Comparison of ENCODE assay signal across 12 cellular contexts in the genomic region with DNA sequence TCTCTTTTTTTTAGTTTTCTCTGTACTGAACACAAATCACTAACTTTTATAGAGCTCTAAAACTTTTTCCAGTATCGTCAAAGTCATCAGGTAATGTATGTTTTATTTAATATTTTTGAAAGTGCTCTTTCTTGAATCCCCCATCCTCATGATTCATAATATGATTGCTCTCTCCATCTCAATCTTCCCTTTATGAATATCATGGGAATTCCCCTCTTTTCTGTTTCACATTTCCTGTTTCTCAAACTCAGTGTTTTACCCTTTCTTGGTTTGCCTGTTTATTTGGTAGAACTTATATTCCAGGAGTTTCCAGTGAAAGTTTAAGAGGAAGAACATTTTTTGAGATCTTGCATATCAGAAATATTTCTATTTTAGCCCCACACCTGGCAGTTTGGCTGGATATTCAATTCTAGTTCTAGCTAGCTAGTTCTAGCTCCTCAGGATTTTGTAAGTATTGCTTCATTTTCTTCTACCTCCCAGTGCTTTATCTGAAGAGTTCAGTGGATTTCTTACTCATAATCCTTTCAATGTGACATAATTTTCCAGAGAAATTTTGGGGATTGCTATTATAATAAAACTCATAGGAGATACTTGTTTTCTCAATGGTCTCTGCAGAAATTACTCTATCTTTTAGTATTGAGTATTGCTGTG. TPM values are rescaled to one million over a fixed set of nuclear protein-coding genes. Genes with fewer than 3 reads are reported as not detected.
DNase-seq lines count a peak whose midpoint lies in the region; ATAC-seq, FAIRE-seq and TF ChIP-seq lines count a peak whose summit lies in the region.
"Had no signal": no experiment of that assay in that cellular context is flagged by ENCODE, and none has a peak within 500 bp of the region (broad histone marks: within the 10 kb centered on the region; RNA-seq: fewer than 3 reads in every experiment).

No MANE protein-coding gene starts in this region.

- no peaks in the 10 kb centered on the region for H3K36me3 ChIP-seq in brain microvascular endothelial cell (replicated peaks)

- DNase-seq in GM12892 (ENCODE audit: insufficient read length): no peak
- DNase-seq in brain microvascular endothelial cell: no peak
- no peak for DNase-seq in OCI-M2 (lab: John Stamatoyannopoulos, UW; ENCODE audit: unreplicated experiment)
- DNase-seq in 8988T: no peak
- DNase-seq in GM19238 (ENCODE audit: insufficient read length, low spot score): no peak
- no peak for DNase-seq in T-helper 2 cell treated with Interferon-gamma antibody and Interleukin-4, amounts not matched to agents 5 μg/mL and 100 μg/mL, for 36 hours (ENCODE audit: low spot score)
- DNase-seq: HFFc6, NCI-H2171 treated with DMSO at 0.1 percent for 48 hours, T-cell had no signal

- no peak overlapping the region for H3K27ac Mint-ChIP-seq in T-helper 2 cell treated with Interferon-gamma antibody and Interleukin-4, amounts not matched to agents 5 μg/mL and 100 μg/mL, for 36 hours
- H3K27ac Mint-ChIP-seq: HFFc6, T-cell had no signal

- peak overlapping the region; percentile 42 for H3K27ac ChIP-seq in brain microvascular endothelial cell

- H3K4me3 ChIP-seq in brain microvascular endothelial cell (ENCODE audit: low read depth, low read length): no peak overlapping the region
- H3K4me3 ChIP-seq: smooth muscle cell had no signal

- TF ChIP-seq POLR2A in GM12892 (IDR thresholded peaks at IDR 0.05; ENCODE audit: low read depth, low read length): no peak

- H3K36me3 Mint-ChIP-seq in T-helper 2 cell treated with Interferon-gamma antibody and Interleukin-4, amounts not matched to agents 5 μg/mL and 100 μg/mL, for 36 hours (ENCODE audit: low read depth): no peaks in the 10 kb centered on the region
- H3K36me3 Mint-ChIP-seq: T-cell had no signal

- no peaks in the 10 kb centered on the region for H3K9me3 Mint-ChIP-seq in T-helper 2 cell treated with Interferon-gamma antibody and Interleukin-4, amounts not matched to agents 5 μg/mL and 100 μg/mL, for 36 hours
- H3K9me3 Mint-ChIP-seq: HFFc6, T-cell had no signal

- H3K4me1 Mint-ChIP-seq in T-helper 2 cell treated with Interferon-gamma antibody and Interleukin-4, amounts not matched to agents 5 μg/mL and 100 μg/mL, for 36 hours (ENCODE audit: low read depth): peaks cover 9% of the 10 kb centered on the region

- in situ Hi-C loops in brain microvascular endothelial cell (cut with HindIII; ENCODE audit: low pct_ligation_motif_present, low sequenced_read_pairs): no loop called here

- no peaks in the 10 kb centered on the region for H3K27me3 Mint-ChIP-seq in T-helper 2 cell treated with Interferon-gamma antibody and Interleukin-4, amounts not matched to agents 5 μg/mL and 100 μg/mL, for 36 hours (ENCODE audit: low read depth)

- ATAC-seq in GM19463 (IDR thresholded peaks at IDR 0.05; ENCODE audit: unreplicated experiment): peak; percentile 92
- peak; percentile 76 for ATAC-seq in HG03045 (IDR thresholded peaks at IDR 0.05; ENCODE audit: unreplicated experiment)
- ATAC-seq: T-cell had no signal

- peak; percentile 65 for FAIRE-seq in GM12892 (lab: Jason Lieb, UNC)

- TF ChIP-seq CTCF in brain microvascular endothelial cell (IDR thresholded peaks at IDR 0.05; ENCODE audit: low read depth, low read length, missing control alignments): no peak

- H3K4me3 Mint-ChIP-seq in T-helper 2 cell treated with Interferon-gamma antibody and Interleukin-4, amounts not matched to agents 5 μg/mL and 100 μg/mL, for 36 hours: no peak overlapping the region
- H3K4me3 Mint-ChIP-seq: HFFc6, T-cell had no signal

- H3K27me3 ChIP-seq in brain microvascular endothelial cell (replicated peaks): no peaks in the 10 kb centered on the region

RNA-seq across cellular contexts. Expression of a gene that starts 6.1 kb away (rescaled TPM):
- polyA plus RNA-seq in GM12892 (2012; ENCODE audit: missing spikeins): not detected
- polyA plus RNA-seq: smooth muscle cell had no signal
